8 cellular contexts compared by ENCODE assay signal in genomic region chr7:128937647-128938523, GRCh38. TPM values are rescaled to one million over a fixed set of nuclear protein-coding genes. Genes with fewer than 3 reads are reported as not detected.
DNase-seq lines count a peak whose midpoint lies in the region; ATAC-seq and TF ChIP-seq lines count a peak whose summit lies in the region.

TSS of gene IRF5 (plus strand) at chr7:128937927. CDS start at chr7:128942082, 4,155 bp downstream.

- peak within 1 kb of the TSS; percentile 99 for H3K4me2 ChIP-seq in PC-3 (ENCODE audit: low read length)

- H3K79me2 ChIP-seq in PC-3 (ENCODE audit: low read length) = no peaks in the 10 kb centered on the region

- BruUV-seq in PC-3 (replicated peaks; lab: Mats Ljungman, UMichigan) = no TSS peak

- TF ChIP-seq CTCF in CD8-positive, alpha-beta T cell (IDR thresholded peaks at IDR 0.05) = no peak
- TF ChIP-seq CTCF in PC-3 (conservative IDR thresholded peaks at IDR 0.05; ENCODE audit: low read depth, low read length) (no peak), lung (IDR thresholded peaks at IDR 0.05; ENCODE audit: control extremely low read depth, extremely low read depth) (no peak)

- TF ChIP-seq POLR2A in GM19193 (IDR thresholded peaks at IDR 0.05; ENCODE audit: extremely low read depth, insufficient read depth, insufficient read length) = peak; percentile 72

- POLR2A ChIA-PET in CD8-positive, alpha-beta T cell (lab: Charles Lee) = no interaction called here
- POLR2A ChIA-PET in PC-3 (lab: Charles Lee; ENCODE audit: unreplicated experiment) = interaction anchor here (0.7 kb wide), 1 partner anchor 20 kb away, joined by 3 read pairs; no protein-coding TSS in a partner anchor

- no peaks in the 10 kb centered on the region for H3K9me2 ChIP-seq in PC-3 (replicated peaks; ENCODE audit: low read length)

- H3K9me3 Mint-ChIP-seq in CD8-positive, alpha-beta T cell = no peaks in the 10 kb centered on the region

- CTCF ChIA-PET in CD8-positive, alpha-beta T cell (lab: Charles Lee) = no interaction called here
- CTCF ChIA-PET in PC-3 (lab: Charles Lee) = interaction anchor here (0.6 kb wide), 1 partner anchor 1076 kb away, joined by 3 read pairs; no protein-coding TSS in a partner anchor

- H3K4me1 Mint-ChIP-seq in CD8-positive, alpha-beta T cell (ENCODE audit: low read depth) = peaks cover 31% of the 10 kb centered on the region

- intact Hi-C loops in CD8-positive, alpha-beta T cell (cut with DNase I, micrococcal nuclease) = no loop called here
- intact Hi-C loops in PC-3 (cut with micrococcal nuclease) = no loop called here

- H2AFZ ChIP-seq in PC-3 (ENCODE audit: low read length) = peak within 1 kb of the TSS; percentile 93

- no peaks in the 10 kb centered on the region for H4K20me1 ChIP-seq in PC-3 (ENCODE audit: low read length)

- H3K27me3 Mint-ChIP-seq in CD8-positive, alpha-beta T cell (ENCODE audit: low read depth) = peaks cover 24% of the 10 kb centered on the region

- peaks cover 18% of the 10 kb centered on the region for H3K4me1 ChIP-seq in CD8-positive, alpha-beta T cell (ENCODE audit: insufficient read depth, low read length)
- H3K4me1 ChIP-seq in PC-3 (ENCODE audit: insufficient read depth, low read length) = no peaks in the 10 kb centered on the region
- H3K4me1 ChIP-seq in lung (ENCODE audit: control insufficient read depth in 2 of 2, insufficient read depth in 2 of 2, low read length in 2 of 2) = peaks cover 0 to 6% of the 10 kb centered on the region in 2 donors
- H3K4me1 ChIP-seq in thymus (ENCODE audit: control insufficient read depth, insufficient read depth, low read length) = peaks cover under 1% of the 10 kb centered on the region

- no peaks in the 10 kb centered on the region for H3K9me3 ChIP-seq in CD8-positive, alpha-beta T cell (ENCODE audit: low read length)
- H3K9me3 ChIP-seq in PC-3 (ENCODE audit: low read length) (no peaks in the 10 kb centered on the region), lung (ENCODE audit: control insufficient read depth in 2 of 2, insufficient read depth in 1 of 2, low read length in 1 of 2) (peaks cover 0 to 1% of the 10 kb centered on the region in 2 donors), thymus (ENCODE audit: control insufficient read depth) (no peaks in the 10 kb centered on the region)

- ATAC-seq in CD8-positive, alpha-beta T cell = peak; percentile 14
- ATAC-seq in PC-3 (peak; percentile 80), lung (ENCODE audit: insufficient read depth, low FRiP score) (peak; percentile 64), HG02852 (IDR thresholded peaks at IDR 0.05; ENCODE audit: unreplicated experiment) (no peak)

- no peak within 1 kb of the TSS for H3K27ac ChIP-seq in CD8-positive, alpha-beta T cell (ENCODE audit: low read depth, low read length)
- no peak within 1 kb of the TSS for H3K27ac ChIP-seq in PC-3 (ENCODE audit: low read length)
- H3K27ac ChIP-seq in cingulate gyrus (ENCODE audit: low read depth, low read length) = peak within 1 kb of the TSS; percentile 54
- peak within 1 kb of the TSS in 1 of 2 donors; percentile 65 for H3K27ac ChIP-seq in lung (ENCODE audit: low read depth in 1 of 2, low read length in 1 of 2)
- H3K27ac ChIP-seq in thymus (ENCODE audit: low read depth) = peak within 1 kb of the TSS; percentile 57

- peak within 1 kb of the TSS; percentile 62 for H3K9ac ChIP-seq in PC-3 (ENCODE audit: low read length)

- no peaks in the 10 kb centered on the region for H3K36me3 Mint-ChIP-seq in CD8-positive, alpha-beta T cell

- DNase-seq in CD8-positive, alpha-beta T cell = no peak
- peak; percentile 66 for DNase-seq in PC-3
- DNase-seq in lung (ENCODE audit: low spot score) = peak; percentile 59
- DNase-seq in stimulated activated CD4-positive, alpha-beta T cell treated with anti-CD3 and anti-CD28 coated beads, Interleukin-1b, Interleukin-23, amount 100 ng/mL, for 48 hours = no peak

- H3K27ac Mint-ChIP-seq in CD8-positive, alpha-beta T cell = peak within 1 kb of the TSS; percentile 82

- H3K27me3 ChIP-seq in CD8-positive, alpha-beta T cell (ENCODE audit: insufficient read depth, low read length) = peaks cover 3% of the 10 kb centered on the region
- no peaks in the 10 kb centered on the region for H3K27me3 ChIP-seq in PC-3 (ENCODE audit: low read length)
- no peaks in the 10 kb centered on the region for H3K27me3 ChIP-seq in lung (ENCODE audit: control insufficient read depth, insufficient read depth)
- H3K27me3 ChIP-seq in thymus (ENCODE audit: control insufficient read depth, insufficient read depth) = peaks cover 29% of the 10 kb centered on the region

- H3K4me3 Mint-ChIP-seq in CD8-positive, alpha-beta T cell = peak within 1 kb of the TSS; percentile 91

- no peaks in the 10 kb centered on the region for H3F3A ChIP-seq in PC-3 (ENCODE audit: low read length, unreplicated experiment)

- WGBS in lung, 2 donors = 2% methylated on average over 41 to 82 of the region's 82 CpGs
- 2% methylated on average over 82 of the region's 82 CpGs for WGBS in thymus

- peak within 1 kb of the TSS; percentile 58 for H3K4me3 ChIP-seq in CD8-positive, alpha-beta T cell (ENCODE audit: low read depth, low read length)
- H3K4me3 ChIP-seq in PC-3 (ENCODE audit: low read length) (peak within 1 kb of the TSS; percentile 94), lung (peak within 1 kb of the TSS; percentile 34), thymus (ENCODE audit: low read length) (peak within 1 kb of the TSS; percentile 34)

- H3K36me3 ChIP-seq in CD8-positive, alpha-beta T cell (ENCODE audit: insufficient read depth, low read length) = no peaks in the 10 kb centered on the region
- H3K36me3 ChIP-seq in PC-3 (ENCODE audit: low read depth, low read length) (no peaks in the 10 kb centered on the region), lung (ENCODE audit: control insufficient read depth in 2 of 2, insufficient read depth in 2 of 2, low read length in 2 of 2) (no peaks in the 10 kb centered on the region), thymus (ENCODE audit: control insufficient read depth, insufficient read depth) (no peaks in the 10 kb centered on the region)

RNA-seq across cellular contexts. Expression of gene IRF5, which starts in this region (rescaled TPM):
- total RNA-seq in CD8-positive, alpha-beta T cell = under 1 TPM; 0.61 to 0.79 TPM
- 12.2 and 15.3 TPM in 2 replicates for total RNA-seq in PC-3 (2014; rRNA removed)
- 10 to 100 TPM in 1 of 2 donors, 1 to 10 TPM in 1; 6.0 to 34.1 TPM for total RNA-seq in lung
- polyA plus RNA-seq in lung = 10 to 100 TPM; 22.1 to 26.2 TPM
- 14.0 TPM for polyA plus RNA-seq in thymus

Comparison
In these comparisons a context has a peak if more than half of its experiments do, and no peak if none do; other contexts are left out.
1. Peak in ATAC-seq and H3K4me3 ChIP-seq in CD8-positive, alpha-beta T cell; RNA of the gene not detected or under 1 TPM.
2. DNase-seq: peak in PC-3 (single experiment) and lung (single experiment); none in CD8-positive, alpha-beta T cell (0 of 7) and stimulated activated CD4-positive, alpha-beta T cell treated with anti-CD3 and anti-CD28 coated beads, Interleukin-1b, Interleukin-23, amount 100 ng/mL, for 48 hours (single experiment).
3. H3K27ac ChIP-seq: peak in cingulate gyrus (single experiment) and thymus (single experiment); none in CD8-positive, alpha-beta T cell (single experiment) and PC-3 (single experiment).
4. H3K4me3 ChIP-seq: peak in every context shown above with its lines; median percentile 94 in PC-3; 58 in CD8-positive, alpha-beta T cell; 34 in lung; 34 in thymus.